Comparison of ENCODE assay signal across 26 cellular contexts in genomic region chrX:103440621-103441020, GRCh38.
"Had no signal": no experiment of that assay in that cellular context is flagged by ENCODE, and none has a peak within 500 bp of the region (broad histone marks: within the 10 kb centered on the region; RNA-seq: fewer than 3 reads in every experiment).

No MANE protein-coding gene starts in this region.

- H3K4me3 ChIP-seq: esophagus muscularis mucosa, pancreas, prostate gland, skin epidermis, thoracic aorta, upper lobe of left lung, vagina had no signal

- H3K4me1 Mint-ChIP-seq: activated CD4-positive, alpha-beta memory T cell treated with anti-CD3 and anti-CD28 coated beads, Interleukin-2, amount 10 ng/mL, durations not matched to agents 7 days and 5 days; brain; naive thymus-derived CD4-positive, alpha-beta T cell had no signal

- H3K36me3 ChIP-seq: esophagus muscularis mucosa, pancreas, prostate gland, thoracic aorta, upper lobe of left lung, vagina had no signal

- ATAC-seq: activated CD4-positive, CD25-positive, alpha-beta regulatory T cell treated with anti-CD3 and anti-CD28 coated beads, Interleukin-2, amount 50 U/mL, for 24 hours; left ventricle myocardium superior; naive thymus-derived CD4-positive, alpha-beta T cell; pancreas; sciatic nerve; stimulated activated naive CD8-positive, alpha-beta T cell treated with anti-CD3 and anti-CD28 coated beads, Interleukin-15, Interleukin-2, amounts not matched to agents 100 U/mL and 50 U/mL, for 24 hours had no signal

- H3K4me3 Mint-ChIP-seq: activated CD4-positive, alpha-beta memory T cell treated with anti-CD3 and anti-CD28 coated beads, Interleukin-2, amount 10 ng/mL, durations not matched to agents 7 days and 5 days; activated T-cell treated with anti-CD3 and anti-CD28 coated beads, Interleukin-2, amount 50 U/mL, for 24 hours; brain; naive thymus-derived CD4-positive, alpha-beta T cell had no signal

- H3K27ac ChIP-seq: esophagus muscularis mucosa, pancreas, prostate gland, thoracic aorta, upper lobe of left lung, vagina, VCaP had no signal

- H3K27me3 ChIP-seq: upper lobe of left lung, vagina had no signal

- H3K27ac Mint-ChIP-seq: activated CD4-positive, alpha-beta memory T cell treated with anti-CD3 and anti-CD28 coated beads, Interleukin-2, amount 10 ng/mL, durations not matched to agents 7 days and 5 days; activated T-cell treated with anti-CD3 and anti-CD28 coated beads, Interleukin-2, amount 50 U/mL, for 24 hours; brain; naive thymus-derived CD4-positive, alpha-beta T cell had no signal

- H3K4me1 ChIP-seq: esophagus muscularis mucosa, pancreas, prostate gland, upper lobe of left lung, vagina had no signal

- H3K9me3 Mint-ChIP-seq: activated CD4-positive, alpha-beta memory T cell treated with anti-CD3 and anti-CD28 coated beads, Interleukin-2, amount 10 ng/mL, durations not matched to agents 7 days and 5 days; activated T-cell treated with anti-CD3 and anti-CD28 coated beads, Interleukin-2, amount 50 U/mL, for 24 hours had no signal

- H3K9me3 ChIP-seq: esophagus muscularis mucosa, pancreas, prostate gland, thoracic aorta, upper lobe of left lung, vagina had no signal

- H3K36me3 Mint-ChIP-seq: brain; naive thymus-derived CD4-positive, alpha-beta T cell had no signal

- DNase-seq: activated CD4-positive, alpha-beta memory T cell treated with anti-CD3 and anti-CD28 coated beads, Interleukin-2, amount 10 ng/mL, durations not matched to agents 7 days and 5 days; activated CD4-positive, alpha-beta T cell treated with anti-CD3 and anti-CD28 coated beads for 48 hours; activated CD8-positive, alpha-beta memory T cell treated with anti-CD3 and anti-CD28 coated beads, Interleukin-2, amount 50 U/mL, for 48 hours; activated gamma-delta T cell; activated naive CD4-positive, alpha-beta T cell treated with anti-CD3 and anti-CD28 coated beads, Interleukin-2, amount 50 U/mL, for 16 hours; activated T-cell treated with anti-CD3 and anti-CD28 coated beads, Interleukin-2, amount 50 U/mL, for 24 hours; cortex of kidney; left ventricle myocardium superior; midbrain; naive thymus-derived CD4-positive, alpha-beta T cell; pancreas; retina; stimulated activated CD4-positive, alpha-beta T cell treated with anti-CD3 and anti-CD28 coated beads, Interleukin-12 subunit alpha, Interleukin-12 subunit beta, amount 100 ng/mL, for 4 hours; stimulated activated CD4-positive, alpha-beta T cell treated with anti-CD3 and anti-CD28 coated beads, Interleukin-4, amount 100 ng/mL, for 1 hour; stimulated activated naive CD8-positive, alpha-beta T cell treated with anti-CD3 and anti-CD28 coated beads, Interleukin-15, Interleukin-2, amounts not matched to agents 100 U/mL and 50 U/mL, for 24 hours; T-helper 9 cell; upper lobe of left lung had no signal

- H3K27me3 Mint-ChIP-seq: activated CD4-positive, alpha-beta memory T cell treated with anti-CD3 and anti-CD28 coated beads, Interleukin-2, amount 10 ng/mL, durations not matched to agents 7 days and 5 days; brain; naive thymus-derived CD4-positive, alpha-beta T cell had no signal
